Comparison of ENCODE assay signal across 16 cellular contexts in genomic region chr5:10707198-10708187, GRCh38. TPM values are rescaled to one million over a fixed set of nuclear protein-coding genes. Genes with fewer than 3 reads are reported as not detected.
DNase-seq lines count a peak whose midpoint lies in the region; TF ChIP-seq lines count a peak whose summit lies in the region.
"Had no signal": no experiment of that assay in that cellular context is flagged by ENCODE, and none has a peak within 500 bp of the region (broad histone marks: within the 10 kb centered on the region; RNA-seq: fewer than 3 reads in every experiment).

No MANE protein-coding gene starts in this region.

- CTCF ChIA-PET in PC-9 (lab: Charles Lee), result no interaction called here

- H3K4me1 ChIP-seq in GM23248 (ENCODE audit: insufficient read depth), result peaks cover 51% of the 10 kb centered on the region
- peaks cover 65% of the 10 kb centered on the region for H3K4me1 ChIP-seq in PC-9 (replicated peaks; ENCODE audit: insufficient read depth)
- H3K4me1 ChIP-seq in HAP-1, result no peaks in the 10 kb centered on the region

- in situ Hi-C loops in GM23248 (cut with MboI) (no loop called here), HAP-1 (cut with MboI; ENCODE audit: low sequenced_read_pairs) (no loop called here)

- H3F3A ChIP-seq in GM23248 (ENCODE audit: insufficient read depth) (peaks cover 51% of the 10 kb centered on the region), PC-9 (ENCODE audit: insufficient read depth, low read depth) (peaks cover 50% of the 10 kb centered on the region)

- no TSS peak for BruUV-seq in PC-9 (replicated peaks; lab: Mats Ljungman, UMichigan)

- no peaks in the 10 kb centered on the region for H3K9me3 ChIP-seq in GM23248 (ENCODE audit: low read depth)
- H3K9me3 ChIP-seq in PC-9 (ENCODE audit: insufficient read depth, low read depth), result no peaks in the 10 kb centered on the region
- H3K9me3 ChIP-seq in HAP-1, result no peaks in the 10 kb centered on the region
- H3K9me3 ChIP-seq: mucosa of descending colon, stomach had no signal

- no peak overlapping the region for H3K9ac ChIP-seq in GM23248

- DNase-seq in AG08396 (ENCODE audit: low spot score) (peak; percentile 33), GM23248 (peak; percentile 81), PC-9 (peak in 1 of 2 experiments; percentile 56), fibroblast of mammary gland (ENCODE audit: low read depth) (peak; percentile 42), activated gamma-delta T cell treated with Interleukin-2 at 50 U/mL for 16 hours (no peak), DMS 273 treated with DMSO at 0.1 percent for 48 hours (lab: John Stamatoyannopoulos, UW) (no peak), HAP-1 (ENCODE audit: low spot score in 2 of 2) (no peak), SW 1271 (lab: John Stamatoyannopoulos, UW) (no peak)
- DNase-seq: amniotic stem cell; cerebellar nuclear complex; foreskin melanocyte; GDM1; mucosa of descending colon; Right ventricle myocardium superior; stimulated activated CD4-positive, alpha-beta T cell treated with anti-CD3 and anti-CD28 coated beads, Interleukin-15, amount 100 ng/mL, for 24 hours; stomach had no signal

- H2AFZ ChIP-seq in GM23248, result no peak overlapping the region
- no peak overlapping the region for H2AFZ ChIP-seq in PC-9

- H3K9me2 ChIP-seq in GM23248 (ENCODE audit: insufficient read depth) (no peaks in the 10 kb centered on the region), PC-9 (ENCODE audit: insufficient read depth) (no peaks in the 10 kb centered on the region)

- H3K36me3 ChIP-seq in GM23248 (ENCODE audit: low read depth), result no peaks in the 10 kb centered on the region
- H3K36me3 ChIP-seq in PC-9 (ENCODE audit: low read depth), result peaks cover 5% of the 10 kb centered on the region; the same call in 1 of the 2 replicates
- H3K36me3 ChIP-seq in HAP-1 (replicated peaks), result no peaks in the 10 kb centered on the region; the same call in 1 of the 2 replicates

- H3K4me2 ChIP-seq in GM23248 (ENCODE audit: unreplicated experiment), result no peak overlapping the region
- H3K4me2 ChIP-seq in PC-9, result peak overlapping the region; percentile 80; the same call in 1 of the 2 replicates

- H3K79me2 ChIP-seq in GM23248 (ENCODE audit: insufficient read depth), result peaks cover 54% of the 10 kb centered on the region
- H3K79me2 ChIP-seq in PC-9 (ENCODE audit: low read depth), result peaks cover 64% of the 10 kb centered on the region

- intact Hi-C loops in PC-9 (cut with micrococcal nuclease; ENCODE audit: unreplicated experiment), result loop anchor here (10.0 kb wide), 1 partner anchor 453 kb away; the partner anchor contains the start of gene CCT5

- no peak overlapping the region for H3K4me3 ChIP-seq in GM23248
- H3K4me3 ChIP-seq in PC-9, result no peak overlapping the region
- no peak overlapping the region for H3K4me3 ChIP-seq in fibroblast of mammary gland (ENCODE audit: control insufficient read depth, low read depth, low read length)
- no peak overlapping the region for H3K4me3 ChIP-seq in HAP-1
- H3K4me3 ChIP-seq: mucosa of descending colon, stomach had no signal

- H3K27me3 ChIP-seq in GM23248 (replicated peaks; ENCODE audit: insufficient read depth) (no peaks in the 10 kb centered on the region), PC-9 (ENCODE audit: insufficient read depth, low read depth) (no peaks in the 10 kb centered on the region), HAP-1 (ENCODE audit: low read depth) (no peaks in the 10 kb centered on the region)
- H3K27me3 ChIP-seq: stomach had no signal

- POLR2A ChIA-PET in PC-9 (lab: Charles Lee; ENCODE audit: unreplicated experiment), result interaction anchor here (0.7 kb wide), 1 partner anchor 13 kb away, joined by 3 read pairs; no protein-coding TSS in a partner anchor

- H4K20me1 ChIP-seq in GM23248 (ENCODE audit: insufficient read depth) (no peaks in the 10 kb centered on the region; the same call in 1 of the 2 replicates), PC-9 (ENCODE audit: insufficient read depth) (no peaks in the 10 kb centered on the region)

- H3K27ac ChIP-seq in GM23248 (peak overlapping the region; percentile 34; the same call in 1 of the 2 replicates), PC-9 (peak overlapping the region; percentile 96)
- H3K27ac ChIP-seq: stomach had no signal

- 62 to 63% methylated on average over 13 of the region's 13 CpGs for WGBS in GM23248 (ENCODE audit: low coverage in 1 of 2, low lambda C conversion rate in 2 of 2, missing lambda C conversion rate in 2 of 2), 2 experiments

- TF ChIP-seq CTCF in PC-9 (conservative IDR thresholded peaks at IDR 0.05) (no peak), fibroblast of mammary gland (conservative IDR thresholded peaks at IDR 0.05; ENCODE audit: control insufficient read depth, insufficient read depth, low read depth, low read length) (no peak)

RNA-seq across cellular contexts. Expression of gene DAP, which starts 53.5 kb away (rescaled TPM):
- total RNA-seq in GM23248 (2014; rRNA removed; shearing (Covaris generic)), result 37.9 and 52.9 TPM in 2 replicates
- polyA plus RNA-seq in GM23248 (2016; fragmentation: Nextera tagmentation; extraction: Ambion mirVana), result 255 and 259 TPM in 2 replicates
- total RNA-seq in PC-9 (2021), result 256 and 279 TPM in 2 replicates

Comparison
In these comparisons a context has a peak if more than half of its experiments do, and no peak if none do; other contexts are left out.
1. DNase-seq: peak in AG08396 (single experiment), GM23248 (single experiment) and fibroblast of mammary gland (single experiment); none in activated gamma-delta T cell treated with Interleukin-2 at 50 U/mL for 16 hours (single experiment), DMS 273 treated with DMSO at 0.1 percent for 48 hours (single experiment), HAP-1 (0 of 2) and SW 1271 (0 of 2).